1 cellular context compared by ENCODE assay signal in the genomic region with DNA sequence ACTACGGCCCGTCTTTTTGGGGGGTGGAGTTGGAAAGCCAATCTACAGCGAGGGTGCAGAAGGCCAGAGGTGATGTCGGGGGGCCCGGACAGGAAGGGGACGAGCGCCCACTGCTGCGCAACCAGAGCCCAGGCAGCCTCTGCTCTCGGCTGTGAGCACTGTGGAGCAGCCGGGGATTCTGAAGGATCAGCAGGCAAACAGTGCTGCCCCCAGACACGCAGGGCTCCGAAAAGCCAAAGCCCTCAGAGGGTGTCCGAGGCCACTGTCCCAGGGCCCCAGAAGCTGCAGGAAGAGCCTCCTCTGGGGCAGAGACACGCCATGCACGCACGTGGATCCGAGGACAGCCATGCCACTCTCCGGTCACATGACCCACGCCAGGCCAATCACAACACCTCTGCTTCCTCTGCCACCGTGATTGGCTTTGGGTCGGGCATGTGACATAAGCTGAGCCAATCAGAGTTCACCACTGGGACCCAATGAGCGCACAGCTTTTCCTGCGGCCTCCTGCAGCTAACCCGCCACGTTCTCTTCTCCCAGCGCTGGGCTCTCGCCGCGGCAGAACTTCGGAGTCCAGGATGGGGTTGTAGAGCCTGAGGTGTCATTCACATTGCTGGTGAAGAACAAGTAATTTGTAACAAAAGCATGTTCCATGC.
TF ChIP-seq lines count a peak whose summit lies in the region.

No MANE protein-coding gene starts in this region.

TF ChIP-seq in K562, 482 proteins besides CTCF, POLR2A, EP300 and RAD21 (continued from another document and continues in another):
- peak; percentile 67 for TF ChIP-seq GABPB1 (CRISPR knock-in tag; IDR thresholded peaks at IDR 0.05)
- TF ChIP-seq, protein P1, sequence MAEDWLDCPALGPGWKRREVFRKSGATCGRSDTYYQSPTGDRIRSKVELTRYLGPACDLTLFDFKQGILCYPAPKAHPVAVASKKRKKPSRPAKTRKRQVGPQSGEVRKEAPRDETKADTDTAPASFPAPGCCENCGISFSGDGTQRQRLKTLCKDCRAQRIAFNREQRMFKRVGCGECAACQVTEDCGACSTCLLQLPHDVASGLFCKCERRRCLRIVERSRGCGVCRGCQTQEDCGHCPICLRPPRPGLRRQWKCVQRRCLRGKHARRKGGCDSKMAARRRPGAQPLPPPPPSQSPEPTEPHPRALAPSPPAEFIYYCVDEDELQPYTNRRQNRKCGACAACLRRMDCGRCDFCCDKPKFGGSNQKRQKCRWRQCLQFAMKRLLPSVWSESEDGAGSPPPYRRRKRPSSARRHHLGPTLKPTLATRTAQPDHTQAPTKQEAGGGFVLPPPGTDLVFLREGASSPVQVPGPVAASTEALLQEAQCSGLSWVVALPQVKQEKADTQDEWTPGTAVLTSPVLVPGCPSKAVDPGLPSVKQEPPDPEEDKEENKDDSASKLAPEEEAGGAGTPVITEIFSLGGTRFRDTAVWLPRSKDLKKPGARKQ (CRISPR knock-in tag; IDR thresholded peaks at IDR 0.05), result no peak
- TF ChIP-seq, protein P2, sequence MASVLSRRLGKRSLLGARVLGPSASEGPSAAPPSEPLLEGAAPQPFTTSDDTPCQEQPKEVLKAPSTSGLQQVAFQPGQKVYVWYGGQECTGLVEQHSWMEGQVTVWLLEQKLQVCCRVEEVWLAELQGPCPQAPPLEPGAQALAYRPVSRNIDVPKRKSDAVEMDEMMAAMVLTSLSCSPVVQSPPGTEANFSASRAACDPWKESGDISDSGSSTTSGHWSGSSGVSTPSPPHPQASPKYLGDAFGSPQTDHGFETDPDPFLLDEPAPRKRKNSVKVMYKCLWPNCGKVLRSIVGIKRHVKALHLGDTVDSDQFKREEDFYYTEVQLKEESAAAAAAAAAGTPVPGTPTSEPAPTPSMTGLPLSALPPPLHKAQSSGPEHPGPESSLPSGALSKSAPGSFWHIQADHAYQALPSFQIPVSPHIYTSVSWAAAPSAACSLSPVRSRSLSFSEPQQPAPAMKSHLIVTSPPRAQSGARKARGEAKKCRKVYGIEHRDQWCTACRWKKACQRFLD (CRISPR knock-in tag; IDR thresholded peaks at IDR 0.05), result peak; percentile 65
- TF ChIP-seq HDAC1 (IDR thresholded peaks at IDR 0.05), result peak; percentile 69 to 97; a peak in 3 of 4 replicates
- TF ChIP-seq TAF7 (tag; IDR thresholded peaks at IDR 0.05), result no peak
- peak; percentile 51 to 53; a peak in 2 of 4 replicates for TF ChIP-seq TEAD1 (CRISPR knock-in tag; IDR thresholded peaks at IDR 0.05)
- TF ChIP-seq ZNF57 (CRISPR knock-in tag; IDR thresholded peaks at IDR 0.05), result no peak
- no peak for TF ChIP-seq ETS2 (tag; IDR thresholded peaks at IDR 0.05; ENCODE audit: borderline replicate concordance, poor library complexity, severe bottlenecking)
- TF ChIP-seq SMARCB1 (IDR thresholded peaks at IDR 0.05; ENCODE audit: insufficient read length, low read depth), result no peak
- TF ChIP-seq TAF1 (IDR thresholded peaks at IDR 0.05; ENCODE audit: control insufficient read depth, extremely low read depth, insufficient read depth, low read length, severe bottlenecking), result peak; percentile 49
- TF ChIP-seq, protein P3, sequence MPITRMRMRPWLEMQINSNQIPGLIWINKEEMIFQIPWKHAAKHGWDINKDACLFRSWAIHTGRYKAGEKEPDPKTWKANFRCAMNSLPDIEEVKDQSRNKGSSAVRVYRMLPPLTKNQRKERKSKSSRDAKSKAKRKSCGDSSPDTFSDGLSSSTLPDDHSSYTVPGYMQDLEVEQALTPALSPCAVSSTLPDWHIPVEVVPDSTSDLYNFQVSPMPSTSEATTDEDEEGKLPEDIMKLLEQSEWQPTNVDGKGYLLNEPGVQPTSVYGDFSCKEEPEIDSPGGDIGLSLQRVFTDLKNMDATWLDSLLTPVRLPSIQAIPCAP (CRISPR knock-in tag; IDR thresholded peaks at IDR 0.05; ENCODE audit: borderline replicate concordance), result peak; percentile 93; the same call in 1 of the 2 replicates
- TF ChIP-seq POLR2G (IDR thresholded peaks at IDR 0.05; ENCODE audit: low read depth, low read length), result peak; percentile 81
- TF ChIP-seq, protein P4, sequence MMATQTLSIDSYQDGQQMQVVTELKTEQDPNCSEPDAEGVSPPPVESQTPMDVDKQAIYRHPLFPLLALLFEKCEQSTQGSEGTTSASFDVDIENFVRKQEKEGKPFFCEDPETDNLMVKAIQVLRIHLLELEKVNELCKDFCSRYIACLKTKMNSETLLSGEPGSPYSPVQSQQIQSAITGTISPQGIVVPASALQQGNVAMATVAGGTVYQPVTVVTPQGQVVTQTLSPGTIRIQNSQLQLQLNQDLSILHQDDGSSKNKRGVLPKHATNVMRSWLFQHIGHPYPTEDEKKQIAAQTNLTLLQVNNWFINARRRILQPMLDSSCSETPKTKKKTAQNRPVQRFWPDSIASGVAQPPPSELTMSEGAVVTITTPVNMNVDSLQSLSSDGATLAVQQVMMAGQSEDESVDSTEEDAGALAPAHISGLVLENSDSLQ (IDR thresholded peaks at IDR 0.05), result peak; percentile 90
- TF ChIP-seq ZNF589 (CRISPR knock-in tag; IDR thresholded peaks at IDR 0.05; ENCODE audit: low read depth), result peak; percentile 83
- TF ChIP-seq, protein P5, sequence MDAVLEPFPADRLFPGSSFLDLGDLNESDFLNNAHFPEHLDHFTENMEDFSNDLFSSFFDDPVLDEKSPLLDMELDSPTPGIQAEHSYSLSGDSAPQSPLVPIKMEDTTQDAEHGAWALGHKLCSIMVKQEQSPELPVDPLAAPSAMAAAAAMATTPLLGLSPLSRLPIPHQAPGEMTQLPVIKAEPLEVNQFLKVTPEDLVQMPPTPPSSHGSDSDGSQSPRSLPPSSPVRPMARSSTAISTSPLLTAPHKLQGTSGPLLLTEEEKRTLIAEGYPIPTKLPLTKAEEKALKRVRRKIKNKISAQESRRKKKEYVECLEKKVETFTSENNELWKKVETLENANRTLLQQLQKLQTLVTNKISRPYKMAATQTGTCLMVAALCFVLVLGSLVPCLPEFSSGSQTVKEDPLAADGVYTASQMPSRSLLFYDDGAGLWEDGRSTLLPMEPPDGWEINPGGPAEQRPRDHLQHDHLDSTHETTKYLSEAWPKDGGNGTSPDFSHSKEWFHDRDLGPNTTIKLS (IDR thresholded peaks at IDR 0.05; ENCODE audit: borderline replicate concordance, low read depth), result peak; percentile 89
- peak; percentile 83 for TF ChIP-seq MBD2 (IDR thresholded peaks at IDR 0.05; ENCODE audit: borderline replicate concordance, low read depth)
- TF ChIP-seq, protein P6, sequence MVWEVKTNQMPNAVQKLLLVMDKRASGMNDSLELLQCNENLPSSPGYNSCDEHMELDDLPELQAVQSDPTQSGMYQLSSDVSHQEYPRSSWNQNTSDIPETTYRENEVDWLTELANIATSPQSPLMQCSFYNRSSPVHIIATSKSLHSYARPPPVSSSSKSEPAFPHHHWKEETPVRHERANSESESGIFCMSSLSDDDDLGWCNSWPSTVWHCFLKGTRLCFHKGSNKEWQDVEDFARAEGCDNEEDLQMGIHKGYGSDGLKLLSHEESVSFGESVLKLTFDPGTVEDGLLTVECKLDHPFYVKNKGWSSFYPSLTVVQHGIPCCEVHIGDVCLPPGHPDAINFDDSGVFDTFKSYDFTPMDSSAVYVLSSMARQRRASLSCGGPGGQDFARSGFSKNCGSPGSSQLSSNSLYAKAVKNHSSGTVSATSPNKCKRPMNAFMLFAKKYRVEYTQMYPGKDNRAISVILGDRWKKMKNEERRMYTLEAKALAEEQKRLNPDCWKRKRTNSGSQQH (CRISPR knock-in tag; IDR thresholded peaks at IDR 0.05), result no peak
- TF ChIP-seq SP1 (CRISPR knock-in tag; IDR thresholded peaks at IDR 0.05), result peak; percentile 65
- TF ChIP-seq NR4A1 (CRISPR knock-in tag; IDR thresholded peaks at IDR 0.05), result peak; percentile 82; the same call in 1 of the 2 replicates
- TF ChIP-seq NR4A1 (tag; IDR thresholded peaks at IDR 0.05), result peak; percentile 74
- peak; percentile 17; the same call in 1 of the 2 replicates for TF ChIP-seq MTA3 (IDR thresholded peaks at IDR 0.05; ENCODE audit: borderline replicate concordance)
- peak; percentile 26; the same call in 1 of the 2 replicates for TF ChIP-seq CBX1 (IDR thresholded peaks at IDR 0.05; ENCODE audit: low read depth)
- TF ChIP-seq, protein P7, sequence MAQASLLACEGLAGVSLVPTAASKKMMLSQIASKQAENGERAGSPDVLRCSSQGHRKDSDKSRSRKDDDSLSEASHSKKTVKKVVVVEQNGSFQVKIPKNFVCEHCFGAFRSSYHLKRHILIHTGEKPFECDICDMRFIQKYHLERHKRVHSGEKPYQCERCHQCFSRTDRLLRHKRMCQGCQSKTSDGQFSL (CRISPR knock-in tag; IDR thresholded peaks at IDR 0.05), result peak; percentile 32; the same call in 1 of the 2 replicates
- TF ChIP-seq, protein P7 (tag; IDR thresholded peaks at IDR 0.05), result peak in 1 of 2 experiments; percentile 55; a peak in 1 of 4 replicates
- 0 out of 2 replicates have a peak, but pooled peaks have one; percentile 29 for TF ChIP-seq HIVEP1 (CRISPR knock-in tag; IDR thresholded peaks at IDR 0.05)
- peak; percentile 99 for TF ChIP-seq TOE1 (IDR thresholded peaks at IDR 0.05; ENCODE audit: borderline replicate concordance)
- TF ChIP-seq TOE1 (CRISPR knock-in tag; IDR thresholded peaks at IDR 0.05; ENCODE audit: borderline replicate concordance, low read depth), result peak; percentile 69; the same call in 1 of the 2 replicates
- peak; percentile 40 for TF ChIP-seq POLR2B (IDR thresholded peaks at IDR 0.05; ENCODE audit: low read depth, partially characterized antibody)
- peak; percentile 100 for TF ChIP-seq SIN3B (IDR thresholded peaks at IDR 0.05; ENCODE audit: low read depth)
- peak; percentile 89; the same call in 1 of the 2 replicates for TF ChIP-seq ZNF224 (CRISPR knock-in tag; IDR thresholded peaks at IDR 0.05)
- TF ChIP-seq SMARCA5 (IDR thresholded peaks at IDR 0.05), result no peak
- peak in 1 of 2 experiments; percentile 37; a peak in 2 of 4 replicates for TF ChIP-seq NRF1 (conservative IDR thresholded peaks at IDR 0.05 in 1 of 2, IDR thresholded peaks at IDR 0.05 in 1 of 2)
- peak; percentile 98 for TF ChIP-seq SAP30 (IDR thresholded peaks at IDR 0.05; ENCODE audit: borderline replicate concordance, insufficient read depth, low read depth, low read length, poor library complexity, severe bottlenecking)
- no peak for TF ChIP-seq CBX2 (IDR thresholded peaks at IDR 0.05; ENCODE audit: insufficient read depth, low read length, poor library complexity, severe bottlenecking)
- TF ChIP-seq PHF21A (IDR thresholded peaks at IDR 0.05; ENCODE audit: borderline replicate concordance, low read depth), result no peak
- TF ChIP-seq, protein P8, sequence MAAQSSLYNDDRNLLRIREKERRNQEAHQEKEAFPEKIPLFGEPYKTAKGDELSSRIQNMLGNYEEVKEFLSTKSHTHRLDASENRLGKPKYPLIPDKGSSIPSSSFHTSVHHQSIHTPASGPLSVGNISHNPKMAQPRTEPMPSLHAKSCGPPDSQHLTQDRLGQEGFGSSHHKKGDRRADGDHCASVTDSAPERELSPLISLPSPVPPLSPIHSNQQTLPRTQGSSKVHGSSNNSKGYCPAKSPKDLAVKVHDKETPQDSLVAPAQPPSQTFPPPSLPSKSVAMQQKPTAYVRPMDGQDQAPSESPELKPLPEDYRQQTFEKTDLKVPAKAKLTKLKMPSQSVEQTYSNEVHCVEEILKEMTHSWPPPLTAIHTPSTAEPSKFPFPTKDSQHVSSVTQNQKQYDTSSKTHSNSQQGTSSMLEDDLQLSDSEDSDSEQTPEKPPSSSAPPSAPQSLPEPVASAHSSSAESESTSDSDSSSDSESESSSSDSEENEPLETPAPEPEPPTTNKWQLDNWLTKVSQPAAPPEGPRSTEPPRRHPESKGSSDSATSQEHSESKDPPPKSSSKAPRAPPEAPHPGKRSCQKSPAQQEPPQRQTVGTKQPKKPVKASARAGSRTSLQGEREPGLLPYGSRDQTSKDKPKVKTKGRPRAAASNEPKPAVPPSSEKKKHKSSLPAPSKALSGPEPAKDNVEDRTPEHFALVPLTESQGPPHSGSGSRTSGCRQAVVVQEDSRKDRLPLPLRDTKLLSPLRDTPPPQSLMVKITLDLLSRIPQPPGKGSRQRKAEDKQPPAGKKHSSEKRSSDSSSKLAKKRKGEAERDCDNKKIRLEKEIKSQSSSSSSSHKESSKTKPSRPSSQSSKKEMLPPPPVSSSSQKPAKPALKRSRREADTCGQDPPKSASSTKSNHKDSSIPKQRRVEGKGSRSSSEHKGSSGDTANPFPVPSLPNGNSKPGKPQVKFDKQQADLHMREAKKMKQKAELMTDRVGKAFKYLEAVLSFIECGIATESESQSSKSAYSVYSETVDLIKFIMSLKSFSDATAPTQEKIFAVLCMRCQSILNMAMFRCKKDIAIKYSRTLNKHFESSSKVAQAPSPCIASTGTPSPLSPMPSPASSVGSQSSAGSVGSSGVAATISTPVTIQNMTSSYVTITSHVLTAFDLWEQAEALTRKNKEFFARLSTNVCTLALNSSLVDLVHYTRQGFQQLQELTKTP (IDR thresholded peaks at IDR 0.05; ENCODE audit: low read depth in 1 of 2, partially characterized antibody in 2 of 2), result peak; percentile 58 to 91
- TF ChIP-seq TAF9B (IDR thresholded peaks at IDR 0.05; ENCODE audit: partially characterized antibody), result peak; percentile 35
- TF ChIP-seq, protein P9, sequence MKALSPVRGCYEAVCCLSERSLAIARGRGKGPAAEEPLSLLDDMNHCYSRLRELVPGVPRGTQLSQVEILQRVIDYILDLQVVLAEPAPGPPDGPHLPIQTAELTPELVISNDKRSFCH (CRISPR knock-in tag; IDR thresholded peaks at IDR 0.05), result no peak
- TF ChIP-seq, protein P9 (tag; IDR thresholded peaks at IDR 0.05), result peak; percentile 70; the same call in 1 of the 2 replicates
- TF ChIP-seq, protein P10, sequence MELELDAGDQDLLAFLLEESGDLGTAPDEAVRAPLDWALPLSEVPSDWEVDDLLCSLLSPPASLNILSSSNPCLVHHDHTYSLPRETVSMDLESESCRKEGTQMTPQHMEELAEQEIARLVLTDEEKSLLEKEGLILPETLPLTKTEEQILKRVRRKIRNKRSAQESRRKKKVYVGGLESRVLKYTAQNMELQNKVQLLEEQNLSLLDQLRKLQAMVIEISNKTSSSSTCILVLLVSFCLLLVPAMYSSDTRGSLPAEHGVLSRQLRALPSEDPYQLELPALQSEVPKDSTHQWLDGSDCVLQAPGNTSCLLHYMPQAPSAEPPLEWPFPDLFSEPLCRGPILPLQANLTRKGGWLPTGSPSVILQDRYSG (tag; conservative IDR thresholded peaks at IDR 0.05; ENCODE audit: low read depth), result peak; percentile 85
- TF ChIP-seq, protein P11, sequence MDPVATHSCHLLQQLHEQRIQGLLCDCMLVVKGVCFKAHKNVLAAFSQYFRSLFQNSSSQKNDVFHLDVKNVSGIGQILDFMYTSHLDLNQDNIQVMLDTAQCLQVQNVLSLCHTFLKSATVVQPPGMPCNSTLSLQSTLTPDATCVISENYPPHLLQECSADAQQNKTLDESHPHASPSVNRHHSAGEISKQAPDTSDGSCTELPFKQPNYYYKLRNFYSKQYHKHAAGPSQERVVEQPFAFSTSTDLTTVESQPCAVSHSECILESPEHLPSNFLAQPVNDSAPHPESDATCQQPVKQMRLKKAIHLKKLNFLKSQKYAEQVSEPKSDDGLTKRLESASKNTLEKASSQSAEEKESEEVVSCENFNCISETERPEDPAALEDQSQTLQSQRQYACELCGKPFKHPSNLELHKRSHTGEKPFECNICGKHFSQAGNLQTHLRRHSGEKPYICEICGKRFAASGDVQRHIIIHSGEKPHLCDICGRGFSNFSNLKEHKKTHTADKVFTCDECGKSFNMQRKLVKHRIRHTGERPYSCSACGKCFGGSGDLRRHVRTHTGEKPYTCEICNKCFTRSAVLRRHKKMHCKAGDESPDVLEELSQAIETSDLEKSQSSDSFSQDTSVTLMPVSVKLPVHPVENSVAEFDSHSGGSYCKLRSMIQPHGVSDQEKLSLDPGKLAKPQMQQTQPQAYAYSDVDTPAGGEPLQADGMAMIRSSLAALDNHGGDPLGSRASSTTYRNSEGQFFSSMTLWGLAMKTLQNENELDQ (CRISPR knock-in tag; IDR thresholded peaks at IDR 0.05; ENCODE audit: borderline replicate concordance), result peak; percentile 58; the same call in 1 of the 2 replicates
